23 cellular contexts compared by ENCODE assay signal in the genomic region with DNA sequence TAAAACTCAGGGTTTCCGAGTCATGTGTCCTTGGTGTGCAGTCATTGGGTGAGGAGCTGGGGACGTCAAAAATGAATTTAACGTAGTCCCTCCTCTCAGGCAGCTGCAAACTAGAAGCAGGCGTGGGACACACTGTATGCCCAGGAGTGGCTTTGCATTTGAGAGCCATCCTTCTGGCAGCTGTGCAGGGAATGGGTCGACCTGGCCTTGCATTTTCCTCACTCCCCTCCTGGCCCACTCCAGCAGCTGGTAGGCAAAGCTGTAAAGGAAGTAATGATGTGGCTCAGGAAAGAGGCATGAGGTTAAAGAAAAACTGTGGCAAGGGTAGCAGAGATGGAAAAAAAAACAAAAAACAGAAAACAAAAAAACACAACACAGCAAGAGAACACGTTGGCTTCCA. TPM values are rescaled to one million over a fixed set of nuclear protein-coding genes. Genes with fewer than 3 reads are reported as not detected.
A peak's percentile ranks its signal among the peaks of the same experiment; 100 is the strongest.
DNase-seq lines count a peak whose midpoint lies in the region; ATAC-seq and TF ChIP-seq lines count a peak whose summit lies in the region.
"Had no signal": no experiment of that assay in that cellular context is flagged by ENCODE, and none has a peak within 500 bp of the region (broad histone marks: within the 10 kb centered on the region; RNA-seq: fewer than 3 reads in every experiment).

No MANE protein-coding gene starts in this region.

- H3K27me3 Mint-ChIP-seq in activated CD8-positive, alpha-beta memory T cell treated with anti-CD3 and anti-CD28 coated beads, Interleukin-2, amount 10 ng/mL, durations not matched to agents 7 days and 5 days, result no peaks in the 10 kb centered on the region
- no peaks in the 10 kb centered on the region for H3K27me3 Mint-ChIP-seq in CD4-positive, alpha-beta T cell
- H3K27me3 Mint-ChIP-seq in T-cell (no peaks in the 10 kb centered on the region), osteocyte (ENCODE audit: unreplicated experiment) (no peaks in the 10 kb centered on the region)

- peaks cover 4% of the 10 kb centered on the region for H3K4me1 Mint-ChIP-seq in activated CD8-positive, alpha-beta memory T cell treated with anti-CD3 and anti-CD28 coated beads, Interleukin-2, amount 10 ng/mL, durations not matched to agents 7 days and 5 days
- peaks cover 72% of the 10 kb centered on the region for H3K4me1 Mint-ChIP-seq in CD4-positive, alpha-beta T cell (ENCODE audit: low read depth)
- peaks cover 50 to 64% (median 60%) of the 10 kb centered on the region in 3 donors for H3K4me1 Mint-ChIP-seq in T-cell
- peaks cover 12% of the 10 kb centered on the region for H3K4me1 Mint-ChIP-seq in osteocyte (ENCODE audit: unreplicated experiment)

- no peak overlapping the region for H3K4me3 Mint-ChIP-seq in activated CD8-positive, alpha-beta memory T cell treated with anti-CD3 and anti-CD28 coated beads, Interleukin-2, amount 10 ng/mL, durations not matched to agents 7 days and 5 days
- no peak overlapping the region for H3K4me3 Mint-ChIP-seq in CD4-positive, alpha-beta T cell
- H3K4me3 Mint-ChIP-seq in T-cell, result no peak overlapping the region
- H3K4me3 Mint-ChIP-seq in osteocyte (ENCODE audit: unreplicated experiment), result no peak overlapping the region
- H3K4me3 Mint-ChIP-seq: CD14-positive monocyte had no signal

- POLR2A ChIA-PET in CD4-positive, alpha-beta T cell (lab: Charles Lee), result no interaction called here
- POLR2A ChIA-PET in T-cell (lab: Charles Lee) (no interaction called here), GM10248 (lab: Yijun Ruan, JAX) (no interaction called here)

- H3K27ac ChIP-seq in CD4-positive, alpha-beta T cell (ENCODE audit: low read depth, low read length), result no peak overlapping the region
- H3K27ac ChIP-seq: PC-9 had no signal

- H3K9me3 ChIP-seq in CD4-positive, alpha-beta T cell (ENCODE audit: control insufficient read depth, low read length), result no peaks in the 10 kb centered on the region
- H3K9me3 ChIP-seq: BE2C had no signal

- TF ChIP-seq CTCF in CD4-positive, alpha-beta T cell (IDR thresholded peaks at IDR 0.05), result no peak
- TF ChIP-seq CTCF in osteocyte (IDR thresholded peaks at IDR 0.05) (no peak), GM10248 (IDR thresholded peaks at IDR 0.05; ENCODE audit: control extremely low read depth, extremely low read depth, low read depth, missing control alignments) (no peak)

- no peak overlapping the region for H3K27ac Mint-ChIP-seq in activated CD8-positive, alpha-beta memory T cell treated with anti-CD3 and anti-CD28 coated beads, Interleukin-2, amount 10 ng/mL, durations not matched to agents 7 days and 5 days
- peak overlapping the region; percentile 35 for H3K27ac Mint-ChIP-seq in CD4-positive, alpha-beta T cell
- H3K27ac Mint-ChIP-seq in T-cell, result peak overlapping the region; percentile 46 to 74
- H3K27ac Mint-ChIP-seq in osteocyte (ENCODE audit: unreplicated experiment), result no peak overlapping the region
- H3K27ac Mint-ChIP-seq: CD14-positive monocyte had no signal

- H3K9me3 Mint-ChIP-seq in activated CD8-positive, alpha-beta memory T cell treated with anti-CD3 and anti-CD28 coated beads, Interleukin-2, amount 10 ng/mL, durations not matched to agents 7 days and 5 days (ENCODE audit: low read depth), result no peaks in the 10 kb centered on the region
- no peaks in the 10 kb centered on the region for H3K9me3 Mint-ChIP-seq in CD4-positive, alpha-beta T cell
- peaks cover 1 to 11% (median 4%) of the 10 kb centered on the region in 3 donors for H3K9me3 Mint-ChIP-seq in T-cell
- H3K9me3 Mint-ChIP-seq in osteocyte (ENCODE audit: unreplicated experiment), result no peaks in the 10 kb centered on the region

- CTCF ChIA-PET in activated CD8-positive, alpha-beta memory T cell treated with anti-CD3 and anti-CD28 coated beads, Interleukin-2, amount 10 ng/mL, durations not matched to agents 7 days and 5 days (lab: Charles Lee), result no interaction called here
- CTCF ChIA-PET in CD4-positive, alpha-beta T cell (lab: Charles Lee), result no interaction called here
- CTCF ChIA-PET in T-cell (lab: Charles Lee), result no interaction called here
- CTCF ChIA-PET in GM10248 (lab: Yijun Ruan, JAX), result no interaction called here

- peaks cover 8% of the 10 kb centered on the region for H3K36me3 Mint-ChIP-seq in activated CD8-positive, alpha-beta memory T cell treated with anti-CD3 and anti-CD28 coated beads, Interleukin-2, amount 10 ng/mL, durations not matched to agents 7 days and 5 days
- H3K36me3 Mint-ChIP-seq in CD4-positive, alpha-beta T cell (ENCODE audit: low read depth), result peaks cover 72% of the 10 kb centered on the region
- peaks cover 33% of the 10 kb centered on the region for H3K36me3 Mint-ChIP-seq in T-cell
- H3K36me3 Mint-ChIP-seq in osteocyte (ENCODE audit: unreplicated experiment), result no peaks in the 10 kb centered on the region
- H3K36me3 Mint-ChIP-seq: CD14-positive monocyte had no signal

- ATAC-seq in activated CD8-positive, alpha-beta memory T cell treated with anti-CD3 and anti-CD28 coated beads, Interleukin-2, amount 10 ng/mL, durations not matched to agents 7 days and 5 days, result no peak
- ATAC-seq in CD4-positive, alpha-beta T cell (ENCODE audit: poor library complexity), result no peak
- no peak for ATAC-seq in T-cell (replicated peaks in 1 of 4)
- ATAC-seq: HCT116, Right ventricle myocardium inferior had no signal

- peak; percentile 8 for DNase-seq in activated CD8-positive, alpha-beta memory T cell treated with anti-CD3 and anti-CD28 coated beads, Interleukin-2, amount 10 ng/mL, durations not matched to agents 7 days and 5 days
- DNase-seq in activated CD8-positive, alpha-beta memory T cell treated with anti-CD3 and anti-CD28 coated beads, Interleukin-2, amount 50 U/mL, for 4 hours, result no peak
- DNase-seq in CD4-positive, alpha-beta T cell, result no peak
- no peak for DNase-seq in T-cell
- DNase-seq in osteocyte (ENCODE audit: extremely low spot score, unreplicated experiment), result peak; percentile 19
- DNase-seq in DMS79 treated with DMSO at 0.1 percent for 48 hours (lab: John Stamatoyannopoulos, UW), result no peak
- DNase-seq in SHP77 (lab: John Stamatoyannopoulos, UW), result no peak
- DNase-seq in GM10248 (ENCODE audit: extremely low spot score), result no peak
- DNase-seq: 8988T, ACHN, BE2C, DMS153, NCI-H1048, NCI-H1417, NCI-H1694, NCI-H2029 treated with DMSO at 0.1 percent for 48 hours, NCI-H446 treated with DMSO at 0.1 percent for 48 hours, NCI-H526, NCI-H82, PC-9 had no signal

- no peaks in the 10 kb centered on the region for H3K27me3 ChIP-seq in CD4-positive, alpha-beta T cell (ENCODE audit: control insufficient read depth, insufficient read depth, low read length)
- H3K27me3 ChIP-seq: BE2C had no signal

- intact Hi-C loops in CD4-positive, alpha-beta T cell (cut with DNase I, micrococcal nuclease), result no loop called here

RNA-seq across cellular contexts. Expression of gene RNF144A, which starts 46.5 kb away (rescaled TPM):
- total RNA-seq in activated CD8-positive, alpha-beta memory T cell treated with anti-CD3 and anti-CD28 coated beads, Interleukin-2, amount 10 ng/mL, durations not matched to agents 7 days and 5 days, result 10 to 100 TPM; 20.0 to 35.5 TPM
- total RNA-seq in CD4-positive, alpha-beta T cell, result 10 to 100 TPM; 39.0 to 40.1 TPM
- total RNA-seq in T-cell (10 to 100 TPM; 46.3 to 93.1 (median 79.9) TPM), osteocyte (9.0 and 9.6 TPM in 2 replicates)

Comparison
In these comparisons a context has a peak if more than half of its experiments do, and no peak if none do; other contexts are left out.
1. DNase-seq: peak in activated CD8-positive, alpha-beta memory T cell treated with anti-CD3 and anti-CD28 coated beads, Interleukin-2, amount 10 ng/mL, durations not matched to agents 7 days and 5 days (single experiment) and osteocyte (single experiment); none in activated CD8-positive, alpha-beta memory T cell treated with anti-CD3 and anti-CD28 coated beads, Interleukin-2, amount 50 U/mL, for 4 hours (single experiment), CD4-positive, alpha-beta T cell (0 of 10), T-cell (0 of 34), DMS79 treated with DMSO at 0.1 percent for 48 hours (single experiment), SHP77 (0 of 2) and GM10248 (single experiment).
2. H3K27ac Mint-ChIP-seq: peak in CD4-positive, alpha-beta T cell (single experiment) and T-cell (2 of 2); none in activated CD8-positive, alpha-beta memory T cell treated with anti-CD3 and anti-CD28 coated beads, Interleukin-2, amount 10 ng/mL, durations not matched to agents 7 days and 5 days (single experiment) and osteocyte (single experiment).